ENCODE assay signal across 8 cellular contexts in the genomic region with DNA sequence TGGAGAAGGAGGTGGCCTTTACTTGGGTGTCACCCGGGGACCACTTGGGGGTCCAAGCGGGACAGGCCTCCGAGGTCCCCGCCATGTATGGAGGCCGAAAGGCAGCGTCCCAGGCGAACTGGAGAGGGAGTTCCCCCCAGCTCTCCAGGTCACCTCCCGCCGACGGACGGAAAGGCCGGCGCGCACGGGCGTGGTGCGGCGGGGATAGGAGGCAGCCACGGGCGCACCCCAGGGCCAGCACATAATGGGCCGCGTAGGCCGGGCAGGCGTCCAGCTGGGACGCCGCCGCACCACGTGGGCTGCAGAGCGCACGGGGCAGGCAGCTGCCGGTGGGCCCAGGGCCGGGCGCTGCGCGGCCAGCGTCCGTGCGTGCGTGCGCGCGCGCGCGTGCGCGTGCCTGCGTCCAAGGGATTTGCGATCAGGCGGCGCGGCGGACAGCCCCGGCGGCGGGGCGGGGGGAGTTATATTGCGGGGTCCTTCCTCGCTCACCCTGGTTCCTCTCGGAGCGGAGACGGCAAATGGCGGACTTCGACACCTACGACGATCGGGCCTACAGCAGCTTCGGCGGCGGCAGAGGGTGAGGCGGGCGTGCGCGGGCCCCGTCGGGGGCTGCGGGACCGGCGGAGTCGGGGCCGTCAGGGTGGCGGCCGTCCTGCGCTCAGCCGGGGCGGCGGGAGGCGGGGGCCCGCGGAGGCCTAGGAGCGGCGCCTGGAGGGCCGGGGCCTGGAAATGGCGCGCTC. TPM values are rescaled to one million over a fixed set of nuclear protein-coding genes. Genes with fewer than 3 reads are reported as not detected.
DNase-seq lines count a peak whose midpoint lies in the region; ATAC-seq and TF ChIP-seq lines count a peak whose summit lies in the region.

EIF4H (plus strand) TSS at position 491 of the 740 bp plus-strand sequence; CDS start at position 519, 28 bp downstream.

- H4K20me1 ChIP-seq in PC-3 (ENCODE audit: low read length) = peaks cover 44% of the 10 kb centered on the region

- H3K79me2 ChIP-seq in PC-3 (ENCODE audit: low read length) = peaks cover 62% of the 10 kb centered on the region

- ATAC-seq in GM21619 (IDR thresholded peaks at IDR 0.05; ENCODE audit: unreplicated experiment) (peak; percentile 80), PC-3 (peak; percentile 97)

- H3F3A ChIP-seq in PC-3 (ENCODE audit: low read length, unreplicated experiment) = no peaks in the 10 kb centered on the region

- peaks cover 24% of the 10 kb centered on the region for H3K4me1 ChIP-seq in PC-3 (ENCODE audit: insufficient read depth, low read length)

- no peaks in the 10 kb centered on the region for H3K27me3 ChIP-seq in PC-3 (ENCODE audit: low read length)

- H3K9me3 ChIP-seq in PC-3 (ENCODE audit: low read length) = no peaks in the 10 kb centered on the region

- CTCF ChIA-PET in PC-3 (lab: Charles Lee) = interaction anchor here (0.5 to 0.6 kb wide), 2 partner anchors 109 to 201 kb away, joined by 3 read pairs; no protein-coding TSS in a partner anchor

- peak within 1 kb of the TSS; percentile 83 for H3K4me3 ChIP-seq in Jurkat, Clone E6-1 (ENCODE audit: low read length)
- H3K4me3 ChIP-seq in PC-3 (ENCODE audit: low read length) = peak within 1 kb of the TSS; percentile 93
- peak within 1 kb of the TSS; percentile 97 for H3K4me3 ChIP-seq in epithelial cell of proximal tubule (ENCODE audit: low read depth, low read length)

- H3K36me3 ChIP-seq in PC-3 (ENCODE audit: low read depth, low read length) = peaks cover 20% of the 10 kb centered on the region

- POLR2A ChIA-PET in PC-3 (lab: Charles Lee; ENCODE audit: unreplicated experiment) = interaction anchor here (0.6 kb wide), 3 partner anchors 18 to 110 kb away, joined by 3 to 4 read pairs (median 3); no protein-coding TSS in a partner anchor

- TF ChIP-seq CTCF in PC-3 (conservative IDR thresholded peaks at IDR 0.05; ENCODE audit: low read depth, low read length) (no peak), epithelial cell of proximal tubule (conservative IDR thresholded peaks at IDR 0.05; ENCODE audit: low read depth, low read length) (no peak)

- peak within 1 kb of the TSS; percentile 98 for H3K9ac ChIP-seq in PC-3 (ENCODE audit: low read length)

- intact Hi-C loops in PC-3 (cut with micrococcal nuclease) = loop anchor here (2.0 kb wide), 1 partner anchor 89 kb away; no protein-coding TSS in a partner anchor

- DNase-seq in DMS153 (lab: John Stamatoyannopoulos, UW) (peak; percentile 82), PC-3 (peak; percentile 95), activated T-cell treated with anti-CD3 and anti-CD28 coated beads for 48 hours (ENCODE audit: low read depth) (peak; percentile 97), epithelial cell of proximal tubule (ENCODE audit: low read depth) (no peak), mucosa of gallbladder (ENCODE audit: low spot score) (peak; percentile 98)
- peak; percentile 90 for DNase-seq in Jurkat, Clone E6-1 (ENCODE audit: low read depth, low spot score)
- DNase-seq in stimulated activated CD8-positive, alpha-beta memory T cell treated with anti-CD3 and anti-CD28 coated beads, Interleukin-4, amount 100 ng/mL, for 24 hours (ENCODE audit: low read depth) = peak; percentile 93

- no TSS peak for BruUV-seq in PC-3 (replicated peaks; lab: Mats Ljungman, UMichigan)

- peak within 1 kb of the TSS; percentile 46 for H3K27ac ChIP-seq in PC-3 (ENCODE audit: low read length)

- peak within 1 kb of the TSS; percentile 97 for H3K4me2 ChIP-seq in PC-3 (ENCODE audit: low read length)

- H2AFZ ChIP-seq in PC-3 (ENCODE audit: low read length) = peak within 1 kb of the TSS; percentile 85

- H3K9me2 ChIP-seq in PC-3 (replicated peaks; ENCODE audit: low read length) = no peaks in the 10 kb centered on the region

RNA-seq across cellular contexts. Expression of gene EIF4H, which starts in this region (rescaled TPM):
- 294 TPM for polyA plus RNA-seq in Jurkat, Clone E6-1 (2012; ENCODE audit: insufficient read depth, insufficient read length)
- total RNA-seq in PC-3 (2014; rRNA removed) = 339 and 357 TPM in 2 replicates
- total RNA-seq in epithelial cell of proximal tubule = 310 and 417 TPM in 2 replicates
- 210 TPM for total RNA-seq in mucosa of gallbladder
